29 cellular contexts compared by ENCODE assay signal in the genomic region with DNA sequence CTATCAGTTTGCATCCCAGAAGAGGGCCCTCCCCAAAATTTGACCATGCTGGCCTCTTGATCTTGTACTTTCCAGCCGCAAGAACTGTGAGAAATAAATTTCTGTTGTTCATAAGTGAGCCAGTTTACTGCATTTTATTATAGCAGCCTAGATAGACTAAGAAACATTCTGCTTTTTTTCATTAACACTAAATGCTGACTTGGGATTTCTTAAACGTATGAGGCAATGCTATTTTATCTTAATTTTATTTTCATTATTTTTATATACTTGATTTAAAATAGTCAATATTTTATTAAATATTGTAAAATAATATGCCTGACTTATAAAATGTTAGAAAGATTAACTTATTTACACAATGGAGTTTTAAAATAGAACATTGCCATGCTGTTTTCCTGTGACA.
"Had no signal": no experiment of that assay in that cellular context is flagged by ENCODE, and none has a peak within 500 bp of the region (broad histone marks: within the 10 kb centered on the region; RNA-seq: fewer than 3 reads in every experiment).

No MANE protein-coding gene starts in this region.

- H3K27ac Mint-ChIP-seq: activated CD4-positive, alpha-beta memory T cell treated with anti-CD3 and anti-CD28 coated beads, Interleukin-2, amount 10 ng/mL, durations not matched to agents 7 days and 5 days; activated CD4-positive, alpha-beta T cell treated with anti-CD3 and anti-CD28 coated beads, Interleukin-2, amount 10 ng/mL, durations not matched to agents 7 days and 5 days; activated naive CD4-positive, alpha-beta T cell treated with anti-CD3 and anti-CD28 coated beads, Interleukin-2, amount 10 ng/mL, durations not matched to agents 7 days and 5 days; activated naive CD4-positive, alpha-beta T cell treated with anti-CD3 and anti-CD28 coated beads, Interleukin-2, amount 50 U/mL, for 72 hours; activated naive CD8-positive, alpha-beta T cell treated with anti-CD3 and anti-CD28 coated beads, Interleukin-2, amount 10 ng/mL, durations not matched to agents 7 days and 5 days; activated T-cell treated with anti-CD3 and anti-CD28 coated beads, Interleukin-2, amount 50 U/mL, for 24 hours; activated T-cell treated with anti-CD3 and anti-CD28 coated beads, Interleukin-2, amount 50 U/mL, for 72 hours; brain had no signal

- H3K36me3 Mint-ChIP-seq: activated naive CD4-positive, alpha-beta T cell treated with anti-CD3 and anti-CD28 coated beads, Interleukin-2, amount 10 ng/mL, durations not matched to agents 7 days and 5 days; activated naive CD4-positive, alpha-beta T cell treated with anti-CD3 and anti-CD28 coated beads, Interleukin-2, amount 50 U/mL, for 72 hours; activated naive CD8-positive, alpha-beta T cell treated with anti-CD3 and anti-CD28 coated beads, Interleukin-2, amount 10 ng/mL, durations not matched to agents 7 days and 5 days; brain had no signal

- H3K4me1 ChIP-seq: ascending aorta, breast epithelium, colonic mucosa, esophagus squamous epithelium had no signal

- FAIRE-seq: endometrium, endothelial cell of umbilical vein had no signal

- H3K27me3 Mint-ChIP-seq: activated CD4-positive, alpha-beta memory T cell treated with anti-CD3 and anti-CD28 coated beads, Interleukin-2, amount 10 ng/mL, durations not matched to agents 7 days and 5 days; activated CD4-positive, alpha-beta T cell treated with anti-CD3 and anti-CD28 coated beads, Interleukin-2, amount 10 ng/mL, durations not matched to agents 7 days and 5 days; activated naive CD4-positive, alpha-beta T cell treated with anti-CD3 and anti-CD28 coated beads, Interleukin-2, amount 10 ng/mL, durations not matched to agents 7 days and 5 days; activated naive CD8-positive, alpha-beta T cell treated with anti-CD3 and anti-CD28 coated beads, Interleukin-2, amount 10 ng/mL, durations not matched to agents 7 days and 5 days; activated T-cell treated with anti-CD3 and anti-CD28 coated beads, Interleukin-2, amount 50 U/mL, for 24 hours; brain had no signal

- H3K9me3 ChIP-seq: ascending aorta, colonic mucosa, esophagus squamous epithelium had no signal

- DNase-seq: activated CD4-positive, alpha-beta memory T cell treated with anti-CD3 and anti-CD28 coated beads, Interleukin-2, amount 10 ng/mL, durations not matched to agents 7 days and 5 days; activated CD4-positive, alpha-beta T cell treated with anti-CD3 and anti-CD28 coated beads for 1 hour; activated CD4-positive, alpha-beta T cell treated with anti-CD3 and anti-CD28 coated beads for 4 hours; activated CD4-positive, alpha-beta T cell treated with anti-CD3 and anti-CD28 coated beads, Interleukin-2, amount 10 ng/mL, durations not matched to agents 7 days and 5 days; activated CD4-positive, alpha-beta T cell treated with anti-CD3 and anti-CD28 coated beads, Interleukin-2, amount 50 U/mL, for 4 hours; activated CD8-positive, alpha-beta memory T cell treated with anti-CD3 and anti-CD28 coated beads, Interleukin-2, amount 50 U/mL, for 48 hours; activated gamma-delta T cell; activated naive CD4-positive, alpha-beta T cell; activated naive CD4-positive, alpha-beta T cell treated with anti-CD3 and anti-CD28 coated beads, Interleukin-2, amount 10 ng/mL, durations not matched to agents 7 days and 5 days; activated naive CD8-positive, alpha-beta T cell treated with anti-CD3 and anti-CD28 coated beads, Interleukin-2, amount 10 ng/mL, durations not matched to agents 7 days and 5 days; activated T-cell treated with anti-CD3 and anti-CD28 coated beads for 4 hours; activated T-cell treated with anti-CD3 and anti-CD28 coated beads, Interleukin-2, amount 50 U/mL, for 24 hours; activated T-cell treated with anti-CD3 and anti-CD28 coated beads, Interleukin-2, amount 50 U/mL, for 72 hours; central memory CD4-positive, alpha-beta T cell; cerebellar nuclear complex; colonic mucosa; effector CD8-positive, alpha-beta T cell; esophagus squamous epithelium; foreskin melanocyte; head of caudate nucleus; T-helper 2 cell had no signal

- H3K36me3 ChIP-seq: ascending aorta, breast epithelium, cardiac muscle cell, colonic mucosa, esophagus squamous epithelium had no signal

- H3K9me3 Mint-ChIP-seq: activated CD4-positive, alpha-beta T cell treated with anti-CD3 and anti-CD28 coated beads, Interleukin-2, amount 10 ng/mL, durations not matched to agents 7 days and 5 days; activated T-cell treated with anti-CD3 and anti-CD28 coated beads, Interleukin-2, amount 50 U/mL, for 24 hours had no signal

- H3K27me3 ChIP-seq: ascending aorta, breast epithelium, cardiac muscle cell, colonic mucosa, esophagus squamous epithelium had no signal

- H3K4me3 Mint-ChIP-seq: activated CD4-positive, alpha-beta memory T cell treated with anti-CD3 and anti-CD28 coated beads, Interleukin-2, amount 10 ng/mL, durations not matched to agents 7 days and 5 days; activated CD4-positive, alpha-beta T cell treated with anti-CD3 and anti-CD28 coated beads, Interleukin-2, amount 10 ng/mL, durations not matched to agents 7 days and 5 days; activated naive CD4-positive, alpha-beta T cell treated with anti-CD3 and anti-CD28 coated beads, Interleukin-2, amount 10 ng/mL, durations not matched to agents 7 days and 5 days; activated naive CD8-positive, alpha-beta T cell treated with anti-CD3 and anti-CD28 coated beads, Interleukin-2, amount 10 ng/mL, durations not matched to agents 7 days and 5 days; activated T-cell treated with anti-CD3 and anti-CD28 coated beads, Interleukin-2, amount 50 U/mL, for 24 hours; activated T-cell treated with anti-CD3 and anti-CD28 coated beads, Interleukin-2, amount 50 U/mL, for 72 hours; brain had no signal

- H3K4me3 ChIP-seq: ascending aorta, breast epithelium, cardiac muscle cell, colonic mucosa, esophagus squamous epithelium had no signal

- H3K4me1 Mint-ChIP-seq: activated CD4-positive, alpha-beta memory T cell treated with anti-CD3 and anti-CD28 coated beads, Interleukin-2, amount 10 ng/mL, durations not matched to agents 7 days and 5 days; activated CD4-positive, alpha-beta T cell treated with anti-CD3 and anti-CD28 coated beads, Interleukin-2, amount 10 ng/mL, durations not matched to agents 7 days and 5 days; activated naive CD4-positive, alpha-beta T cell treated with anti-CD3 and anti-CD28 coated beads, Interleukin-2, amount 10 ng/mL, durations not matched to agents 7 days and 5 days; activated naive CD8-positive, alpha-beta T cell treated with anti-CD3 and anti-CD28 coated beads, Interleukin-2, amount 10 ng/mL, durations not matched to agents 7 days and 5 days; brain had no signal

- ATAC-seq: activated naive CD4-positive, alpha-beta T cell treated with anti-CD3 and anti-CD28 coated beads, Interleukin-2, amount 50 U/mL, for 72 hours; activated T-cell treated with anti-CD3 and anti-CD28 coated beads, Interleukin-2, amount 50 U/mL, for 72 hours had no signal

- H3K27ac ChIP-seq: ascending aorta, breast epithelium, cardiac muscle cell, colonic mucosa, epithelial cell of prostate, esophagus squamous epithelium had no signal
